2 cellular contexts compared by ENCODE assay signal in the genomic region with DNA sequence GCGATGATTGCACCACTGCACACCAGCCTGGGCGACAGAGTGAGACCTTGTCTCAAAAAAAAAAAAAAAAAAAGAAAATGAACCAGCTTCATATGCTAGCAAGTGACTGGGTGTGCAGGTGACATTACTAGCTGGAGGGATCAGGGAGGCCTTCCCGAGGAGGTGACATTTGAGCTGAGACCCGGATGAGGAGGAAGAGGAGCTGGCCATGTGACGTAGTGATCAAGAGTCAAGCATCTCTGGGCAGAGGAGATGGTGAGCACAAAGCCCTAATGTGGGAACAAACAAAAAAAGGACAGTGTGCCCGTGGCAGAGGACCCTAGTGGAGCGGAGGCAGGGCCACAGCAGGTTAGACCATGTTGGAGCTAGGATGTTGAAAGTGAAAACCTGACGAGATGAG.
TF ChIP-seq lines count a peak whose summit lies in the region.

No MANE protein-coding gene starts in this region.

TF ChIP-seq in HCT116, 20 proteins besides CTCF, POLR2A, EP300 and RAD21:
- TF ChIP-seq, protein P1, sequence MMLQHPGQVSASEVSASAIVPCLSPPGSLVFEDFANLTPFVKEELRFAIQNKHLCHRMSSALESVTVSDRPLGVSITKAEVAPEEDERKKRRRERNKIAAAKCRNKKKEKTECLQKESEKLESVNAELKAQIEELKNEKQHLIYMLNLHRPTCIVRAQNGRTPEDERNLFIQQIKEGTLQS (IDR thresholded peaks at IDR 0.05) = no peak
- TF ChIP-seq CBX3 (IDR thresholded peaks at IDR 0.05; ENCODE audit: low read depth) (no peak), SIN3A (IDR thresholded peaks at IDR 0.05; ENCODE audit: low read depth) (no peak), TCF7L2 (IDR thresholded peaks at IDR 0.05; ENCODE audit: borderline replicate concordance, extremely low read depth, insufficient read depth, insufficient read length) (no peak)
- TF ChIP-seq, protein P2, sequence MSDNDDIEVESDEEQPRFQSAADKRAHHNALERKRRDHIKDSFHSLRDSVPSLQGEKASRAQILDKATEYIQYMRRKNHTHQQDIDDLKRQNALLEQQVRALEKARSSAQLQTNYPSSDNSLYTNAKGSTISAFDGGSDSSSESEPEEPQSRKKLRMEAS (IDR thresholded peaks at IDR 0.05) = no peak
- TF ChIP-seq, protein P3, sequence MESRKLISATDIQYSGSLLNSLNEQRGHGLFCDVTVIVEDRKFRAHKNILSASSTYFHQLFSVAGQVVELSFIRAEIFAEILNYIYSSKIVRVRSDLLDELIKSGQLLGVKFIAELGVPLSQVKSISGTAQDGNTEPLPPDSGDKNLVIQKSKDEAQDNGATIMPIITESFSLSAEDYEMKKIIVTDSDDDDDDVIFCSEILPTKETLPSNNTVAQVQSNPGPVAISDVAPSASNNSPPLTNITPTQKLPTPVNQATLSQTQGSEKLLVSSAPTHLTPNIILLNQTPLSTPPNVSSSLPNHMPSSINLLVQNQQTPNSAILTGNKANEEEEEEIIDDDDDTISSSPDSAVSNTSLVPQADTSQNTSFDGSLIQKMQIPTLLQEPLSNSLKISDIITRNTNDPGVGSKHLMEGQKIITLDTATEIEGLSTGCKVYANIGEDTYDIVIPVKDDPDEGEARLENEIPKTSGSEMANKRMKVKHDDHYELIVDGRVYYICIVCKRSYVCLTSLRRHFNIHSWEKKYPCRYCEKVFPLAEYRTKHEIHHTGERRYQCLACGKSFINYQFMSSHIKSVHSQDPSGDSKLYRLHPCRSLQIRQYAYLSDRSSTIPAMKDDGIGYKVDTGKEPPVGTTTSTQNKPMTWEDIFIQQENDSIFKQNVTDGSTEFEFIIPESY (IDR thresholded peaks at IDR 0.05; ENCODE audit: extremely low read depth, insufficient replicate concordance, low read length) = no peak
- TF ChIP-seq, protein P4, sequence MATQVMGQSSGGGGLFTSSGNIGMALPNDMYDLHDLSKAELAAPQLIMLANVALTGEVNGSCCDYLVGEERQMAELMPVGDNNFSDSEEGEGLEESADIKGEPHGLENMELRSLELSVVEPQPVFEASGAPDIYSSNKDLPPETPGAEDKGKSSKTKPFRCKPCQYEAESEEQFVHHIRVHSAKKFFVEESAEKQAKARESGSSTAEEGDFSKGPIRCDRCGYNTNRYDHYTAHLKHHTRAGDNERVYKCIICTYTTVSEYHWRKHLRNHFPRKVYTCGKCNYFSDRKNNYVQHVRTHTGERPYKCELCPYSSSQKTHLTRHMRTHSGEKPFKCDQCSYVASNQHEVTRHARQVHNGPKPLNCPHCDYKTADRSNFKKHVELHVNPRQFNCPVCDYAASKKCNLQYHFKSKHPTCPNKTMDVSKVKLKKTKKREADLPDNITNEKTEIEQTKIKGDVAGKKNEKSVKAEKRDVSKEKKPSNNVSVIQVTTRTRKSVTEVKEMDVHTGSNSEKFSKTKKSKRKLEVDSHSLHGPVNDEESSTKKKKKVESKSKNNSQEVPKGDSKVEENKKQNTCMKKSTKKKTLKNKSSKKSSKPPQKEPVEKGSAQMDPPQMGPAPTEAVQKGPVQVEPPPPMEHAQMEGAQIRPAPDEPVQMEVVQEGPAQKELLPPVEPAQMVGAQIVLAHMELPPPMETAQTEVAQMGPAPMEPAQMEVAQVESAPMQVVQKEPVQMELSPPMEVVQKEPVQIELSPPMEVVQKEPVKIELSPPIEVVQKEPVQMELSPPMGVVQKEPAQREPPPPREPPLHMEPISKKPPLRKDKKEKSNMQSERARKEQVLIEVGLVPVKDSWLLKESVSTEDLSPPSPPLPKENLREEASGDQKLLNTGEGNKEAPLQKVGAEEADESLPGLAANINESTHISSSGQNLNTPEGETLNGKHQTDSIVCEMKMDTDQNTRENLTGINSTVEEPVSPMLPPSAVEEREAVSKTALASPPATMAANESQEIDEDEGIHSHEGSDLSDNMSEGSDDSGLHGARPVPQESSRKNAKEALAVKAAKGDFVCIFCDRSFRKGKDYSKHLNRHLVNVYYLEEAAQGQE (IDR thresholded peaks at IDR 0.05; ENCODE audit: low read depth) = no peak

TF ChIP-seq in GM12878, 131 proteins besides CTCF, POLR2A, EP300 and RAD21:
- TF ChIP-seq, protein P5, sequence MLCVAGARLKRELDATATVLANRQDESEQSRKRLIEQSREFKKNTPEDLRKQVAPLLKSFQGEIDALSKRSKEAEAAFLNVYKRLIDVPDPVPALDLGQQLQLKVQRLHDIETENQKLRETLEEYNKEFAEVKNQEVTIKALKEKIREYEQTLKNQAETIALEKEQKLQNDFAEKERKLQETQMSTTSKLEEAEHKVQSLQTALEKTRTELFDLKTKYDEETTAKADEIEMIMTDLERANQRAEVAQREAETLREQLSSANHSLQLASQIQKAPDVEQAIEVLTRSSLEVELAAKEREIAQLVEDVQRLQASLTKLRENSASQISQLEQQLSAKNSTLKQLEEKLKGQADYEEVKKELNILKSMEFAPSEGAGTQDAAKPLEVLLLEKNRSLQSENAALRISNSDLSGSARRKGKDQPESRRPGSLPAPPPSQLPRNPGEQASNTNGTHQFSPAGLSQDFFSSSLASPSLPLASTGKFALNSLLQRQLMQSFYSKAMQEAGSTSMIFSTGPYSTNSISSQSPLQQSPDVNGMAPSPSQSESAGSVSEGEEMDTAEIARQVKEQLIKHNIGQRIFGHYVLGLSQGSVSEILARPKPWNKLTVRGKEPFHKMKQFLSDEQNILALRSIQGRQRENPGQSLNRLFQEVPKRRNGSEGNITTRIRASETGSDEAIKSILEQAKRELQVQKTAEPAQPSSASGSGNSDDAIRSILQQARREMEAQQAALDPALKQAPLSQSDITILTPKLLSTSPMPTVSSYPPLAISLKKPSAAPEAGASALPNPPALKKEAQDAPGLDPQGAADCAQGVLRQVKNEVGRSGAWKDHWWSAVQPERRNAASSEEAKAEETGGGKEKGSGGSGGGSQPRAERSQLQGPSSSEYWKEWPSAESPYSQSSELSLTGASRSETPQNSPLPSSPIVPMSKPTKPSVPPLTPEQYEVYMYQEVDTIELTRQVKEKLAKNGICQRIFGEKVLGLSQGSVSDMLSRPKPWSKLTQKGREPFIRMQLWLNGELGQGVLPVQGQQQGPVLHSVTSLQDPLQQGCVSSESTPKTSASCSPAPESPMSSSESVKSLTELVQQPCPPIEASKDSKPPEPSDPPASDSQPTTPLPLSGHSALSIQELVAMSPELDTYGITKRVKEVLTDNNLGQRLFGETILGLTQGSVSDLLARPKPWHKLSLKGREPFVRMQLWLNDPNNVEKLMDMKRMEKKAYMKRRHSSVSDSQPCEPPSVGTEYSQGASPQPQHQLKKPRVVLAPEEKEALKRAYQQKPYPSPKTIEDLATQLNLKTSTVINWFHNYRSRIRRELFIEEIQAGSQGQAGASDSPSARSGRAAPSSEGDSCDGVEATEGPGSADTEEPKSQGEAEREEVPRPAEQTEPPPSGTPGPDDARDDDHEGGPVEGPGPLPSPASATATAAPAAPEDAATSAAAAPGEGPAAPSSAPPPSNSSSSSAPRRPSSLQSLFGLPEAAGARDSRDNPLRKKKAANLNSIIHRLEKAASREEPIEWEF (IDR thresholded peaks at IDR 0.05; ENCODE audit: insufficient replicate concordance, low read depth, low read length) = no peak
- TF ChIP-seq HDGF (IDR thresholded peaks at IDR 0.05) = 0 out of 2 replicates have a peak, but pooled peaks have one; percentile 8
- TF ChIP-seq NBN (IDR thresholded peaks at IDR 0.05) = 0 out of 2 replicates have a peak, but pooled peaks have one; percentile 9
- 0 out of 2 replicates have a peak, but pooled peaks have one; percentile 15 for TF ChIP-seq ZNF384 (IDR thresholded peaks at IDR 0.05; ENCODE audit: borderline replicate concordance, low read depth, low read length)
- no peak for TF ChIP-seq CBX3 (IDR thresholded peaks at IDR 0.05; ENCODE audit: borderline replicate concordance, low read depth)
- TF ChIP-seq ATF7 (IDR thresholded peaks at IDR 0.05; ENCODE audit: low read depth) = no peak
